Comparison of ENCODE assay signal across 8 cellular contexts in the genomic region with DNA sequence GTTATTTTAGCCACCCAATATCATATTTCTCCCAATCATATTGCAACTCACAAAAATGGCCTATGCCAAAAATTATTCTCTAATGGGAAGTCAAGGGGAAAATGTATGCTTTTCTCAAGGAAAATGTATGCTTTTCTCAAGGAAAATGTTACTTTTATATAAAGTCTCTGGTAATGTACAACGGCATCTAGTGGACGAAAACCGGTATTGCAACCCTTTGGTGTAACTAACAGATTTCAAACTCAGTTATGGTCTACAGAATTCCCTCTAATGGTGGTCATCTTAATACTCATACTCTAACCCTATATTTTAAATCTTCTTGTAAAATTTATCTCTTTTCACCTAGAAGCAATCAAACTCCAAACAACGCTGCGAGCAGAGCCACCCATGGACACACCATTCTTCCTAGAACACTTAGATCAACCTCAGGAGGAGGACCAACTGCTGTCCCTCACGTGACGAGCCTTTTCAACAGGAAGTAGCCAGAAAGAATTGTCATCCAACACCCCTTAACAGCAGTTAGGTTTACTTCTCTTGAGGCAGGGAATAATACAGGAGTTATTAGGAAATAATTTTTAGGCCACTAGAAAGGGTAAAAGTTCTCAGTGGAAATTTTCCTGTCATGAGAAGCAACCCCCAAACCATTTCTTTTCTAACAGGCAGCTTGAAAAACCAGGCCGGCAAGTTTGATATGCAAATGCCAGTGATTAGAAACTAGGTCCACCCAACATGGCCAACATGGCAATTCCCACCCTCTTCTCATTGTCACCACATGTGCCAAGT. TPM values are rescaled to one million over a fixed set of nuclear protein-coding genes. Genes with fewer than 3 reads are reported as not detected.
DNase-seq lines count a peak whose midpoint lies in the region; ATAC-seq, FAIRE-seq and TF ChIP-seq lines count a peak whose summit lies in the region.

No MANE protein-coding gene starts in this region.

- no peak overlapping the region for H3K4me3 Mint-ChIP-seq in nephron progenitor cell

- H3K4me2 ChIP-seq in endothelial cell of umbilical vein (ENCODE audit: insufficient read depth, low read length): no peak overlapping the region

- H3K9me3 Mint-ChIP-seq in nephron progenitor cell: no peaks in the 10 kb centered on the region

- peak; percentile 21 for DNase-seq in NCI-H1436 (lab: John Stamatoyannopoulos, UW)
- no peak for DNase-seq in NCI-H1436 treated with DMSO at 0.1 percent for 48 hours (lab: John Stamatoyannopoulos, UW)
- DNase-seq in H4 (ENCODE audit: low spot score): peak; percentile 34
- DNase-seq in RWPE1 (ENCODE audit: low spot score): peak; percentile 29
- peak; percentile 34 for DNase-seq in endothelial cell of umbilical vein (ENCODE audit: low read depth, low spot score)
- peak; percentile 48 for DNase-seq in nephron progenitor cell

- TF ChIP-seq POLR2A in endothelial cell of umbilical vein (IDR thresholded peaks at IDR 0.05; ENCODE audit: low read depth, low read length): no peak

- no peaks in the 10 kb centered on the region for H3K9me3 ChIP-seq in endothelial cell of umbilical vein (replicated peaks; ENCODE audit: control insufficient read depth, insufficient read depth, low read length)

- no peak overlapping the region for H2AFZ ChIP-seq in endothelial cell of umbilical vein (ENCODE audit: low read depth, low read length)

- ATAC-seq in GM18861 (IDR thresholded peaks at IDR 0.05; ENCODE audit: unreplicated experiment) (no peak), HG02852 (IDR thresholded peaks at IDR 0.05; ENCODE audit: unreplicated experiment) (no peak)

- peak; percentile 71 for TF ChIP-seq CTCF in RWPE1 (conservative IDR thresholded peaks at IDR 0.05; ENCODE audit: low read depth)
- TF ChIP-seq CTCF in endothelial cell of umbilical vein (IDR thresholded peaks at IDR 0.05; ENCODE audit: extremely low read depth in 1 of 2, insufficient read depth in 1 of 2, low read depth in 1 of 2, low read length in 2 of 2): peak; percentile 44 to 73
- TF ChIP-seq CTCF in nephron progenitor cell (IDR thresholded peaks at IDR 0.05): peak; percentile 92

- peak; percentile 74 for FAIRE-seq in endothelial cell of umbilical vein (lab: Jason Lieb, UNC)

- no peak overlapping the region for H3K27ac Mint-ChIP-seq in nephron progenitor cell

- H3K36me3 Mint-ChIP-seq in nephron progenitor cell (ENCODE audit: low read depth): no peaks in the 10 kb centered on the region

- POLR2A ChIA-PET in RWPE1 (lab: Yijun Ruan, JAX; ENCODE audit: low non-redundant PET) (no interaction called here), endothelial cell of umbilical vein (lab: Charles Lee) (no interaction called here)

- no peak overlapping the region for H3K9ac ChIP-seq in endothelial cell of umbilical vein (replicated peaks; ENCODE audit: extremely low read depth, insufficient read depth, low read length)

- no peaks in the 10 kb centered on the region for H3K79me2 ChIP-seq in endothelial cell of umbilical vein (ENCODE audit: control insufficient read depth, insufficient read depth, low read length)

- H3K27me3 Mint-ChIP-seq in nephron progenitor cell (ENCODE audit: low read depth, poor library complexity): no peaks in the 10 kb centered on the region

- no peaks in the 10 kb centered on the region for H3K36me3 ChIP-seq in endothelial cell of umbilical vein (ENCODE audit: control insufficient read depth in 2 of 2, extremely low read depth in 1 of 2, insufficient read depth in 2 of 2, low read length in 2 of 2)

- no peaks in the 10 kb centered on the region for H4K20me1 ChIP-seq in endothelial cell of umbilical vein (replicated peaks; ENCODE audit: control insufficient read depth, extremely low read depth, insufficient read depth, low read length)

- peaks cover 49% of the 10 kb centered on the region for H3K4me1 Mint-ChIP-seq in nephron progenitor cell

- no peaks in the 10 kb centered on the region for H3K9me1 ChIP-seq in endothelial cell of umbilical vein (replicated peaks; ENCODE audit: control insufficient read depth, extremely low read depth, insufficient read depth, low read length)

- dilution Hi-C loops in endothelial cell of umbilical vein (cut with MboI; ENCODE audit: extremely low pct_ligation_motif_present, low sequenced_read_pairs): no loop called here

- H3K27ac ChIP-seq in RWPE1 (no peak overlapping the region), endothelial cell of umbilical vein (ENCODE audit: insufficient read depth, low read depth, low read length) (no peak overlapping the region)

- intact Hi-C loops in endothelial cell of umbilical vein (cut with micrococcal nuclease): loop anchor here (1.0 kb wide), 1 partner anchor 162 kb away; no protein-coding TSS in a partner anchor

- peaks cover 0 to 3% of the 10 kb centered on the region in 2 experiments for H3K27me3 ChIP-seq in endothelial cell of umbilical vein (ENCODE audit: control insufficient read depth in 2 of 2, insufficient read depth in 2 of 2, low read length in 2 of 2)

- H3K4me3 ChIP-seq in endothelial cell of umbilical vein (replicated peaks in 1 of 3; ENCODE audit: insufficient read depth in 1 of 3, low read depth in 1 of 3, low read length in 3 of 3): no peak overlapping the region

- H3K4me1 ChIP-seq in endothelial cell of umbilical vein (ENCODE audit: control insufficient read depth, extremely low read depth, insufficient read depth, low read length): no peaks in the 10 kb centered on the region

- CTCF ChIA-PET in RWPE1 (lab: Yijun Ruan, JAX) (no interaction called here), endothelial cell of umbilical vein (lab: Charles Lee) (interaction anchor here (3.9 kb wide), 1 partner anchor 161 kb away, joined by 59 read pairs; no protein-coding TSS in a partner anchor)

- BruUV-seq in endothelial cell of umbilical vein (replicated peaks; lab: Mats Ljungman, UMichigan): no TSS peak

TF ChIP-seq in endothelial cell of umbilical vein, 7 proteins besides CTCF, POLR2A, EP300 and RAD21:
- no peak for TF ChIP-seq EZH2 (IDR thresholded peaks at IDR 0.05; ENCODE audit: borderline replicate concordance, low read depth, low read length, severe bottlenecking)
- no peak for TF ChIP-seq FOS (IDR thresholded peaks at IDR 0.05; ENCODE audit: borderline replicate concordance, insufficient read depth, low read length)
- TF ChIP-seq, protein P1, sequence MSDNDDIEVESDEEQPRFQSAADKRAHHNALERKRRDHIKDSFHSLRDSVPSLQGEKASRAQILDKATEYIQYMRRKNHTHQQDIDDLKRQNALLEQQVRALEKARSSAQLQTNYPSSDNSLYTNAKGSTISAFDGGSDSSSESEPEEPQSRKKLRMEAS (IDR thresholded peaks at IDR 0.05; ENCODE audit: insufficient read depth, insufficient read length): no peak
- TF ChIP-seq GATA2 (IDR thresholded peaks at IDR 0.05; ENCODE audit: insufficient read depth, insufficient read length, low read depth, low read length): no peak
TF ChIP-seq in endothelial cell of umbilical vein: peak in this region for 0.

RNA-seq across cellular contexts. Expression of a gene that starts 20.1 kb away (rescaled TPM):
- not detected in 2 replicates for total RNA-seq in H4 (2014; rRNA removed; shearing (Covaris generic))
- total RNA-seq in endothelial cell of umbilical vein: not detected in 2 replicates
- polyA plus RNA-seq in endothelial cell of umbilical vein: not detected in 2 replicates
- not detected in 2 replicates for polyA plus RNA-seq in endothelial cell of umbilical vein (2011; cell fraction: cytosol; rRNA removed)
- not detected in 2 replicates for polyA plus RNA-seq in endothelial cell of umbilical vein (2011; cell fraction: nucleus; rRNA removed)
- not detected in 2 replicates for polyA plus RNA-seq in endothelial cell of umbilical vein (2012)
- not detected in 2 replicates for polyA minus RNA-seq in endothelial cell of umbilical vein
- not detected for polyA minus RNA-seq in endothelial cell of umbilical vein (2011; cell fraction: cytosol; rRNA and poly(A)+ RNA removed)
- not detected in 2 replicates for polyA minus RNA-seq in endothelial cell of umbilical vein (2011; cell fraction: nucleus; rRNA and poly(A)+ RNA removed)

RNA-seq across cellular contexts. Expression of a gene that starts 50.0 kb away (rescaled TPM):
- not detected in 2 replicates for total RNA-seq in H4 (2014; rRNA removed; shearing (Covaris generic))
- total RNA-seq in endothelial cell of umbilical vein: 4.1 and 5.0 TPM in 2 replicates
- 3.1 and 3.2 TPM in 2 replicates for polyA plus RNA-seq in endothelial cell of umbilical vein
- 3.3 and 3.7 TPM in 2 replicates for polyA plus RNA-seq in endothelial cell of umbilical vein (2011; cell fraction: cytosol; rRNA removed)
- 1.7 and 3.0 TPM in 2 replicates for polyA plus RNA-seq in endothelial cell of umbilical vein (2011; cell fraction: nucleus; rRNA removed)
- 4.7 and 5.0 TPM in 2 replicates for polyA plus RNA-seq in endothelial cell of umbilical vein (2012)
- polyA minus RNA-seq in endothelial cell of umbilical vein: 1.7 and 3.4 TPM in 2 replicates
- polyA minus RNA-seq in endothelial cell of umbilical vein (2011; cell fraction: cytosol; rRNA and poly(A)+ RNA removed): not detected
- polyA minus RNA-seq in endothelial cell of umbilical vein (2011; cell fraction: nucleus; rRNA and poly(A)+ RNA removed): 1.2 and 1.5 TPM in 2 replicates
